ENCODE assay signal across 20 cellular contexts in the genomic region with DNA sequence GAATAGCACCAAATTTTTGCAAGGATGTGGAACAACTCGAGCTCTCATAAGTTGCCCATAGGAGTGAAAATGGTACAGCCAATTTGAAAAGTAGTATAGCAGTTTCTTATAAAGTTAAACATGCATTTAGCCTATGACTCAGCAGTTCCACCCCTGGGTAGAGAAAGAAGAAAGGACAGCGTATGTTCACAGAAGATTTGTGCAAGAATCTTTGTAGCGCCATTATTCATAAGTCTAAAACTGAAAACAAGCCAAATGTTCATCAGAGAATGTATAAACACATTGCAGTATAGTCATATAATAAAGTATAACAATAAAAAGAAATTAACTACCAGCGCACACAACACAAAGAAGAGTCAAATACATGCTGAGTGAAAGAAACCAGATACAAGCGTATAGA.
A peak's percentile ranks its signal among the peaks of the same experiment; 100 is the strongest.
DNase-seq lines count a peak whose midpoint lies in the region; ATAC-seq, FAIRE-seq and TF ChIP-seq lines count a peak whose summit lies in the region.
"Had no signal": no experiment of that assay in that cellular context is flagged by ENCODE, and none has a peak within 500 bp of the region (broad histone marks: within the 10 kb centered on the region; RNA-seq: fewer than 3 reads in every experiment).

No MANE protein-coding gene starts in this region.

- H3K27ac ChIP-seq in fibroblast of lung (ENCODE audit: insufficient read depth, low read length), result no peak overlapping the region
- no peak overlapping the region for H3K27ac ChIP-seq in pancreas
- H3K27ac ChIP-seq: GM23248, HL-60, RWPE1 had no signal

- H3K4me3 Mint-ChIP-seq in stimulated activated naive CD8-positive, alpha-beta T cell treated with anti-CD3 and anti-CD28 coated beads, Interleukin-15, amount 100 ng/mL, for 72 hours, result no peak overlapping the region
- H3K4me3 Mint-ChIP-seq: B cell had no signal

- H2AFZ ChIP-seq in fibroblast of lung (ENCODE audit: low read length), result no peak overlapping the region
- H2AFZ ChIP-seq: GM23248 had no signal

- H3K27ac Mint-ChIP-seq in stimulated activated naive CD8-positive, alpha-beta T cell treated with anti-CD3 and anti-CD28 coated beads, Interleukin-15, amount 100 ng/mL, for 72 hours, result no peak overlapping the region
- H3K27ac Mint-ChIP-seq: B cell had no signal

- H3K27me3 Mint-ChIP-seq in stimulated activated naive CD8-positive, alpha-beta T cell treated with anti-CD3 and anti-CD28 coated beads, Interleukin-15, amount 100 ng/mL, for 72 hours, result no peaks in the 10 kb centered on the region
- H3K27me3 Mint-ChIP-seq: B cell had no signal

- ATAC-seq in pancreas, result no peak
- ATAC-seq in stimulated activated naive CD8-positive, alpha-beta T cell treated with anti-CD3 and anti-CD28 coated beads, Interleukin-15, amount 100 ng/mL, for 72 hours, result no peak
- ATAC-seq: PC-3 had no signal

- no peak overlapping the region for H3K4me2 ChIP-seq in fibroblast of lung (ENCODE audit: extremely low read depth, insufficient read depth, low read length)

- H3K27me3 ChIP-seq in adipocyte (replicated peaks; ENCODE audit: control insufficient read depth, insufficient read depth, low read length) (no peaks in the 10 kb centered on the region), fibroblast of lung (ENCODE audit: control insufficient read depth, insufficient read depth, low read length) (no peaks in the 10 kb centered on the region), pancreas (no peaks in the 10 kb centered on the region)

- DNase-seq in HT-29 (ENCODE audit: low spot score), result peak; percentile 12
- DNase-seq in adipocyte (ENCODE audit: low read depth), result peak; percentile 32
- DNase-seq in fibroblast of lung (ENCODE audit: low read depth in 2 of 2), result peak; percentile 30 to 92
- DNase-seq in pancreas, result no peak
- no peak for DNase-seq in AG08395 (ENCODE audit: low spot score)
- DNase-seq in stimulated activated naive CD8-positive, alpha-beta T cell treated with anti-CD3 and anti-CD28 coated beads, Interleukin-15, amount 100 ng/mL, for 72 hours, result no peak
- no peak for DNase-seq in NCI-H2196 treated with DMSO at 0.1 percent for 48 hours (lab: John Stamatoyannopoulos, UW; ENCODE audit: unreplicated experiment)
- DNase-seq: GDM1, GM23248, NCI-H1417, NCI-H187 treated with DMSO at 0.1 percent for 48 hours, NCI-H226, NCI-H524, PC-3, SIG-M5 had no signal

- H3K9ac ChIP-seq in adipocyte (ENCODE audit: low read length), result no peak overlapping the region
- no peak overlapping the region for H3K9ac ChIP-seq in fibroblast of lung (ENCODE audit: insufficient read depth, low read length)
- H3K9ac ChIP-seq: GM23248 had no signal

- no peak for TF ChIP-seq CTCF in fibroblast of lung (conservative IDR thresholded peaks at IDR 0.05 in 1 of 2, IDR thresholded peaks at IDR 0.05 in 1 of 2; ENCODE audit: low read depth in 1 of 2, low read length in 2 of 2)
- TF ChIP-seq CTCF in pancreas (IDR thresholded peaks at IDR 0.05), result no peak

- 89 to 95% methylated on average over 5 of the region's 5 CpGs for WGBS in pancreas, 2 donors

- peak; percentile 56 for FAIRE-seq in pancreas (lab: Jason Lieb, UNC)
- FAIRE-seq: HTR-8/SVneo had no signal

- H3K4me1 ChIP-seq in adipocyte (ENCODE audit: control insufficient read depth, insufficient read depth, low read length), result no peaks in the 10 kb centered on the region
- no peaks in the 10 kb centered on the region for H3K4me1 ChIP-seq in fibroblast of lung (ENCODE audit: control insufficient read depth, extremely low read depth, insufficient read depth, low read length)
- no peaks in the 10 kb centered on the region for H3K4me1 ChIP-seq in pancreas

- H3K36me3 ChIP-seq in adipocyte (ENCODE audit: control insufficient read depth, insufficient read depth, low read length, severe bottlenecking), result no peaks in the 10 kb centered on the region
- no peaks in the 10 kb centered on the region for H3K36me3 ChIP-seq in fibroblast of lung (ENCODE audit: control insufficient read depth, insufficient read depth, low read length)
- no peaks in the 10 kb centered on the region for H3K36me3 ChIP-seq in pancreas
- H3K36me3 ChIP-seq: HAP-1 had no signal

- no peak overlapping the region for H3K4me3 ChIP-seq in adipocyte (ENCODE audit: low read length)
- H3K4me3 ChIP-seq in fibroblast of lung (replicated peaks in 1 of 4; ENCODE audit: control extremely low read depth in 1 of 4, insufficient read depth in 1 of 4, low read depth in 3 of 4, low read length in 4 of 4), result no peak overlapping the region
- H3K4me3 ChIP-seq in pancreas, result no peak overlapping the region
- H3K4me3 ChIP-seq: GM23248, HAP-1 had no signal

- H3K4me1 Mint-ChIP-seq in stimulated activated naive CD8-positive, alpha-beta T cell treated with anti-CD3 and anti-CD28 coated beads, Interleukin-15, amount 100 ng/mL, for 72 hours, result no peaks in the 10 kb centered on the region
- H3K4me1 Mint-ChIP-seq: B cell had no signal

- no peaks in the 10 kb centered on the region for H4K20me1 ChIP-seq in fibroblast of lung (ENCODE audit: control insufficient read depth, extremely low read depth, insufficient read depth, low read length)

- no peaks in the 10 kb centered on the region for H3K79me2 ChIP-seq in fibroblast of lung (ENCODE audit: control insufficient read depth, insufficient read depth, low read length)

- H3K9me3 Mint-ChIP-seq in stimulated activated naive CD8-positive, alpha-beta T cell treated with anti-CD3 and anti-CD28 coated beads, Interleukin-15, amount 100 ng/mL, for 72 hours, result peaks cover 11 to 28% of the 10 kb centered on the region in 2 donors

- H3K9me3 ChIP-seq in adipocyte (ENCODE audit: control insufficient read depth, low read length), result no peaks in the 10 kb centered on the region
- no peaks in the 10 kb centered on the region for H3K9me3 ChIP-seq in fibroblast of lung (ENCODE audit: control insufficient read depth, insufficient read depth, low read depth, low read length)
- H3K9me3 ChIP-seq in pancreas, result no peaks in the 10 kb centered on the region
- H3K9me3 ChIP-seq: HAP-1 had no signal

- intact Hi-C loops in pancreas (cut with DNase I), result no loop called here

Comparison
In these comparisons a context has a peak if more than half of its experiments do, and no peak if none do; other contexts are left out.
1. DNase-seq: peak in HT-29 (single experiment), adipocyte (single experiment) and fibroblast of lung (2 of 2); none in pancreas (0 of 6), AG08395 (single experiment), stimulated activated naive CD8-positive, alpha-beta T cell treated with anti-CD3 and anti-CD28 coated beads, Interleukin-15, amount 100 ng/mL, for 72 hours (0 of 2) and NCI-H2196 treated with DMSO at 0.1 percent for 48 hours (single experiment).